16 cellular contexts compared by ENCODE assay signal in the genomic region with DNA sequence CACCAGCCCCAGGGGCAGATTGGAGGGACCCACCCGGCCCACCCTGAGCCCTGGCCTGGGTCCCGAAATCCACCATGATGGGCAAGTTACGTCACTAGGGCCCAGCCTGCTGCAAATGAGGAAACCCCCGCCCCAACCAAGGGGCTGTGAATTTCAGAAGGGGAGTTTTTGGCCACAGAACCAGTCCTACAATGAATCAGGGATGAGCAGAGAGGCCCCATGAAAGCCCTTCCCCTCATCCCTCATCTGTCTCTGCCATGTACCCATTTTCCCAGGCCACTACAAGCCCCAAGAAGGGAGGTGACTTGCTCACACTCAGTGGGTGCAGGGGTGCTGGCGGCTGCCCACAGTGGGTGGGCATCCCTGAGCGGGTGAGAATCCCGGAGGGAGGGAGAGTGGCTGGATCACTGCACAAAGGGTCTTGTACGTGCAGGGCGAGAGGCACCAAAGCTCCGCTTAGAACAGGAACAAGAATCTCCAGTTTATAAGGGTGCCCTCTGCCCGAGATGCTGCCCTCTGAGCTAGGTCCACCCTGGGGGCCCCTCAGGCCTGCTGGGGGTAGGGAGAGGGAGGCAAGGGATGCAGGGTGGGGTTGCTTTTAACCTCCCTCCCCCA. TPM values are rescaled to one million over a fixed set of nuclear protein-coding genes. Genes with fewer than 3 reads are reported as not detected.
DNase-seq lines count a peak whose midpoint lies in the region; ATAC-seq, FAIRE-seq and TF ChIP-seq lines count a peak whose summit lies in the region.
"Had no signal": no experiment of that assay in that cellular context is flagged by ENCODE, and none has a peak within 500 bp of the region (broad histone marks: within the 10 kb centered on the region; RNA-seq: fewer than 3 reads in every experiment).

No MANE protein-coding gene starts in this region.

- BruUV-seq in GM12878 (replicated peaks; lab: Mats Ljungman, UMichigan), result no TSS peak

- H4K20me1 ChIP-seq in GM12878 (ENCODE audit: control insufficient read depth, insufficient read depth), result peaks cover 2% of the 10 kb centered on the region; the same call in 1 of the 2 replicates

- ATAC-seq in activated T-cell treated with anti-CD3 and anti-CD28 coated beads, Interleukin-2, amount 50 U/mL, for 4 hours, result peak; percentile 4 to 5
- ATAC-seq in GM12878 (peak; percentile 20), upper lobe of left lung (ENCODE audit: low FRiP score in 2 of 2) (no peak), GM21526 (IDR thresholded peaks at IDR 0.05; ENCODE audit: low FRiP score, unreplicated experiment) (no peak)
- no peak for ATAC-seq in stimulated activated memory B cell treated with anti-CD40 and anti-IgM and Interleukin-4, amounts not matched to agents 10 μg/mL and 1 μg/mL and 100 μg/mL, for 72 hours
- ATAC-seq: HCT116 had no signal

- POLR2A ChIA-PET in GM12878 (lab: Charles Lee), result interaction anchor here (0.8 to 1.3 kb wide), 4 partner anchors 34 to 73 kb away, joined by 3 to 6 read pairs (median 4); partner anchors contain the start of gene SKP1

- H3K27ac ChIP-seq in KOPT-K1 (ENCODE audit: low read depth, low read length, poor library complexity, severe bottlenecking) (peak overlapping the region; percentile 92), GM12878 (ENCODE audit: control insufficient read depth, insufficient read depth) (peak overlapping the region; percentile 77), upper lobe of left lung (no peak overlapping the region)
- H3K27ac ChIP-seq: brain microvascular endothelial cell, VCaP had no signal

- H3K9me3 Mint-ChIP-seq in activated T-cell treated with anti-CD3 and anti-CD28 coated beads, Interleukin-2, amount 50 U/mL, for 4 hours, result no peaks in the 10 kb centered on the region
- H3K9me3 Mint-ChIP-seq in stimulated activated memory B cell treated with anti-CD40 and anti-IgM and Interleukin-4, amounts not matched to agents 10 μg/mL and 1 μg/mL and 100 μg/mL, for 72 hours, result no peaks in the 10 kb centered on the region
- H3K9me3 Mint-ChIP-seq: nephron had no signal

- H3K9ac ChIP-seq in GM12878 (ENCODE audit: control insufficient read depth, insufficient read depth, low read length), result peak overlapping the region; percentile 27

- peak in 1 of 2 experiments; percentile 63; a peak in 1 of 4 replicates for TF ChIP-seq EP300 in GM12878 (IDR thresholded peaks at IDR 0.05; ENCODE audit: borderline replicate concordance in 1 of 2, control insufficient read depth in 1 of 2, low read depth in 2 of 2, low read length in 2 of 2)
- no peak for TF ChIP-seq EP300 in upper lobe of left lung (IDR thresholded peaks at IDR 0.05)

- in situ Hi-C loops in GM12878 (cut with MboI), result loop anchor here (5.0 kb wide), 1 partner anchor 33 kb away; no protein-coding TSS in a partner anchor

- TF ChIP-seq CTCF in GM12878 (IDR thresholded peaks at IDR 0.05 in 2 of 3, conservative IDR thresholded peaks at IDR 0.05 in 1 of 3; ENCODE audit: control insufficient read depth in 2 of 3, extremely low read depth in 1 of 3, insufficient read depth in 1 of 3, low read depth in 3 of 3, low read length in 3 of 3) (no peak), upper lobe of left lung (IDR thresholded peaks at IDR 0.05) (no peak)

- peak overlapping the region; percentile 62 for H3K4me3 Mint-ChIP-seq in activated T-cell treated with anti-CD3 and anti-CD28 coated beads, Interleukin-2, amount 50 U/mL, for 4 hours
- peak overlapping the region; percentile 55 for H3K4me3 Mint-ChIP-seq in stimulated activated memory B cell treated with anti-CD40 and anti-IgM and Interleukin-4, amounts not matched to agents 10 μg/mL and 1 μg/mL and 100 μg/mL, for 72 hours
- H3K4me3 Mint-ChIP-seq: nephron had no signal

- peaks cover 84% of the 10 kb centered on the region for H3K4me1 Mint-ChIP-seq in activated T-cell treated with anti-CD3 and anti-CD28 coated beads, Interleukin-2, amount 50 U/mL, for 4 hours (ENCODE audit: low read depth)
- peaks cover 62% of the 10 kb centered on the region for H3K4me1 Mint-ChIP-seq in stimulated activated memory B cell treated with anti-CD40 and anti-IgM and Interleukin-4, amounts not matched to agents 10 μg/mL and 1 μg/mL and 100 μg/mL, for 72 hours

- 21% methylated on average over 10 of the region's 11 CpGs for WGBS in GM12878 (ENCODE audit: insufficient coverage, insufficient replicate concordance, low lambda C conversion rate, missing lambda C conversion rate)
- WGBS in upper lobe of left lung, 2 donors, result 80 to 85% methylated on average over 8 to 10 of the region's 11 CpGs

- RAD21 ChIA-PET in GM12878 (lab: Charles Lee; ENCODE audit: unreplicated experiment), result interaction anchor here (0.9 to 2.4 kb wide), 5 partner anchors 18 to 43 kb away, joined by 3 to 7 read pairs (median 4); no protein-coding TSS in a partner anchor

- H3K9me3 ChIP-seq in KOPT-K1 (ENCODE audit: insufficient read depth, low read length, poor library complexity, severe bottlenecking) (no peaks in the 10 kb centered on the region), GM12878 (replicated peaks; ENCODE audit: control insufficient read depth, insufficient read depth, low read length) (no peaks in the 10 kb centered on the region), upper lobe of left lung (no peaks in the 10 kb centered on the region)

- no peak for DNase-seq in activated T-cell treated with anti-CD3 and anti-CD28 coated beads, Interleukin-2, amount 50 U/mL, for 4 hours
- no peak for DNase-seq in activated T-cell treated with anti-CD3 and anti-CD28 coated beads, Interleukin-2, amount 50 U/mL, for 1 hour
- DNase-seq in GM12878 (ENCODE audit: low read depth, low spot score) (no peak), SK-N-DZ (ENCODE audit: low spot score) (no peak), upper lobe of left lung (no peak)
- DNase-seq: brain microvascular endothelial cell, Karpas-422, left ventricle myocardium superior, NCI-H1436, NCI-H345 had no signal

- no peaks in the 10 kb centered on the region for H3K27me3 Mint-ChIP-seq in activated T-cell treated with anti-CD3 and anti-CD28 coated beads, Interleukin-2, amount 50 U/mL, for 4 hours (ENCODE audit: low read depth)
- H3K27me3 Mint-ChIP-seq in stimulated activated memory B cell treated with anti-CD40 and anti-IgM and Interleukin-4, amounts not matched to agents 10 μg/mL and 1 μg/mL and 100 μg/mL, for 72 hours, result no peaks in the 10 kb centered on the region

- H3K4me3 ChIP-seq in GM12878 (peak overlapping the region; percentile 38), upper lobe of left lung (no peak overlapping the region)

- H3K4me1 ChIP-seq in GM12878 (ENCODE audit: control insufficient read depth, insufficient read depth, low read length), result peaks cover 63% of the 10 kb centered on the region
- peaks cover 0 to 12% (median 3%) of the 10 kb centered on the region in 4 donors for H3K4me1 ChIP-seq in upper lobe of left lung

- TF ChIP-seq RAD21 in GM12878 (IDR thresholded peaks at IDR 0.05; ENCODE audit: insufficient read depth, low read depth, low read length), result peak; percentile 2; the same call in 1 of the 2 replicates

- no peaks in the 10 kb centered on the region for H3K36me3 Mint-ChIP-seq in activated T-cell treated with anti-CD3 and anti-CD28 coated beads, Interleukin-2, amount 50 U/mL, for 4 hours (ENCODE audit: insufficient read depth)
- no peaks in the 10 kb centered on the region for H3K36me3 Mint-ChIP-seq in stimulated activated memory B cell treated with anti-CD40 and anti-IgM and Interleukin-4, amounts not matched to agents 10 μg/mL and 1 μg/mL and 100 μg/mL, for 72 hours

- 0 out of 2 replicates have a peak, but pooled peaks cover 3% of the 10 kb centered on the region for H3K79me2 ChIP-seq in GM12878 (ENCODE audit: control insufficient read depth, insufficient read depth, low read length)

- intact Hi-C loops in GM12878 (cut with micrococcal nuclease; ENCODE audit: unreplicated experiment), result loop anchor here (1.0 kb wide), 1 partner anchor 10 kb away; the partner anchor contains the start of gene TCF7

- no peaks in the 10 kb centered on the region for H3K27me3 ChIP-seq in GM12878 (replicated peaks in 1 of 2; ENCODE audit: control insufficient read depth in 2 of 2, insufficient read depth in 2 of 2, low read length in 1 of 2)
- H3K27me3 ChIP-seq in upper lobe of left lung, result no peaks in the 10 kb centered on the region
- H3K27me3 ChIP-seq: brain microvascular endothelial cell had no signal

- FAIRE-seq in GM12878 (lab: Jason Lieb, UNC), result peak; percentile 65

- H3K4me2 ChIP-seq in GM12878 (ENCODE audit: control insufficient read depth, insufficient read depth), result peak overlapping the region; percentile 43

- no peak for TF ChIP-seq POLR2A in GM12878 (IDR thresholded peaks at IDR 0.05; ENCODE audit: low read depth, low read length)
- no peak for TF ChIP-seq POLR2A in upper lobe of left lung (IDR thresholded peaks at IDR 0.05)

- H2AFZ ChIP-seq in GM12878 (ENCODE audit: control insufficient read depth, low read depth, low read length), result no peak overlapping the region

- SMC1A ChIA-PET in GM12878 (lab: Charles Lee; ENCODE audit: uncharacterized antibody, unreplicated experiment), result interaction anchor here (0.6 to 8.4 kb wide), 5 partner anchors 10 to 73 kb away, joined by 3 to 177 read pairs (median 5); partner anchors contain the start of gene TCF7

- CTCF ChIA-PET in GM12878 (lab: Yijun Ruan, JAX), result interaction anchor here (0.7 to 6.6 kb wide), 4 partner anchors 8 to 134 kb away, joined by 3 to 112 read pairs (median 54); partner anchors contain the start of gene TCF7

- peak overlapping the region; percentile 92 for H3K27ac Mint-ChIP-seq in stimulated activated memory B cell treated with anti-CD40 and anti-IgM and Interleukin-4, amounts not matched to agents 10 μg/mL and 1 μg/mL and 100 μg/mL, for 72 hours

- H3K36me3 ChIP-seq in KOPT-K1 (ENCODE audit: insufficient read depth, low read length), result no peaks in the 10 kb centered on the region
- no peaks in the 10 kb centered on the region for H3K36me3 ChIP-seq in GM12878 (ENCODE audit: control insufficient read depth in 2 of 2, insufficient read depth in 2 of 2, low read length in 1 of 2)
- H3K36me3 ChIP-seq in upper lobe of left lung, result no peaks in the 10 kb centered on the region
- H3K36me3 ChIP-seq: brain microvascular endothelial cell had no signal

RNA-seq across cellular contexts. Expression of gene TCF7, which starts 10.4 kb away (rescaled TPM):
- 10 to 100 TPM; 34.4 to 49.7 (median 37.3) TPM for total RNA-seq in activated T-cell treated with anti-CD3 and anti-CD28 coated beads, Interleukin-2, amount 50 U/mL, for 4 hours
- total RNA-seq in GM12878 (2013; cell fraction: nucleolus; rRNA removed), result 344 and 364 TPM in 2 replicates
- 19.6 and 21.6 TPM in 2 replicates for total RNA-seq in GM12878 (2014; rRNA removed)
- total RNA-seq in GM12878 (2014; rRNA removed; fragmentation: Illumina TruSeq; extraction: Trizol), result 23.3 and 24.0 TPM in 2 replicates
- total RNA-seq in GM12878 (2021), result 60.2 and 63.5 TPM in 2 replicates
- 26.0 TPM for polyA plus RNA-seq in GM12878 (2011; ENCODE audit: low read depth)
- polyA plus RNA-seq in GM12878 (2011; rRNA removed), result 20.5 and 34.6 TPM in 2 replicates
- polyA plus RNA-seq in GM12878 (2011; cell fraction: cytosol; rRNA removed), result 27.6 and 32.9 TPM in 2 replicates
- polyA plus RNA-seq in GM12878 (2011; cell fraction: nucleus; rRNA removed), result 62.1 and 64.0 TPM in 2 replicates
- 52.2 and 55.4 TPM in 2 replicates for polyA plus RNA-seq in GM12878 (2012)
- 44.1 and 59.3 TPM in 2 replicates for polyA plus RNA-seq in GM12878 (2014; fragmentation: Illumina TruSeq; extraction: Trizol)
- 10 to 100 TPM in 1 of 2 experiments, 1 to 10 TPM in 1; 10.0 to 13.2 TPM for polyA plus RNA-seq in GM12878 (2014; fragmentation: Nextera tagmentation; extraction: Ambion mirVana)
- 29.0 and 37.6 TPM in 2 replicates for polyA plus RNA-seq in GM12878 (2014; rRNA removed)
- 10 to 100 TPM; 22.7 to 23.2 TPM for polyA plus RNA-seq in GM12878 (2016; fragmentation: Nextera tagmentation; extraction: Ambion mirVana)
- polyA minus RNA-seq in GM12878 (2011; rRNA and poly(A)+ RNA removed), result 52.8 and 74.5 TPM in 2 replicates
- 25.0 and 25.4 TPM in 2 replicates for polyA minus RNA-seq in GM12878 (2011; cell fraction: cytosol; rRNA and poly(A)+ RNA removed)
- polyA minus RNA-seq in GM12878 (2011; cell fraction: nucleus; rRNA and poly(A)+ RNA removed), result 60.7 and 103 TPM in 2 replicates
- polyA plus RNA-seq in SK-N-DZ (2014; cell fraction: cytosol; rRNA removed), result 5.0 and 5.5 TPM in 2 replicates
- polyA plus RNA-seq in SK-N-DZ (2014; cell fraction: nucleus; rRNA removed), result 9.4 and 10.4 TPM in 2 replicates
- total RNA-seq in upper lobe of left lung, result 1 to 10 TPM; 3.5 to 7.4 (median 5.8) TPM

Comparison
In these comparisons a context has a peak if more than half of its experiments do, and no peak if none do; other contexts are left out.
1. ATAC-seq: peak in activated T-cell treated with anti-CD3 and anti-CD28 coated beads, Interleukin-2, amount 50 U/mL, for 4 hours (2 of 2) and GM12878 (single experiment); none in stimulated activated memory B cell treated with anti-CD40 and anti-IgM and Interleukin-4, amounts not matched to agents 10 μg/mL and 1 μg/mL and 100 μg/mL, for 72 hours (single experiment), upper lobe of left lung (0 of 2) and GM21526 (single experiment).
2. H3K27ac ChIP-seq: peak in KOPT-K1 (single experiment) and GM12878 (single experiment); none in upper lobe of left lung (0 of 4).